8 cellular contexts compared by ENCODE assay signal in genomic region chr5:154754460-154755360, GRCh38. TPM values are rescaled to one million over a fixed set of nuclear protein-coding genes. Genes with fewer than 3 reads are reported as not detected.
DNase-seq lines count a peak whose midpoint lies in the region; ATAC-seq, FAIRE-seq and TF ChIP-seq lines count a peak whose summit lies in the region.

No MANE protein-coding gene starts in this region.

- H3K4me1 ChIP-seq in BE2C (peaks cover 14% of the 10 kb centered on the region), keratinocyte (ENCODE audit: control insufficient read depth, extremely low read depth, insufficient read depth, low read length) (peaks cover 28% of the 10 kb centered on the region)

- peak overlapping the region; percentile 70 for H3K4me2 ChIP-seq in keratinocyte (ENCODE audit: control insufficient read depth, extremely low read depth, insufficient read depth, low read depth, low read length)

- H2AFZ ChIP-seq in keratinocyte (ENCODE audit: control insufficient read depth, low read length): peak overlapping the region; percentile 61

- ATAC-seq in HG03378 (IDR thresholded peaks at IDR 0.05; ENCODE audit: unreplicated experiment): peak; percentile 88

- H3K9ac ChIP-seq in keratinocyte (ENCODE audit: control insufficient read depth, extremely low read depth, insufficient read depth, low read length): peak overlapping the region; percentile 97

- FAIRE-seq in keratinocyte (lab: Jason Lieb, UNC): no peak

- peak; percentile 78 for TF ChIP-seq POLR2A in GM19099 (IDR thresholded peaks at IDR 0.05; ENCODE audit: extremely low read depth, insufficient read length, low read depth)

- peaks cover 43% of the 10 kb centered on the region for H3K79me2 ChIP-seq in keratinocyte (ENCODE audit: control insufficient read depth, insufficient read depth, low read length)

- H3K36me3 ChIP-seq in BE2C: peaks cover 12% of the 10 kb centered on the region
- no peaks in the 10 kb centered on the region for H3K36me3 ChIP-seq in keratinocyte (ENCODE audit: control insufficient read depth in 2 of 2, extremely low read depth in 1 of 2, insufficient read depth in 2 of 2, low read length in 2 of 2)

- H3K9me3 ChIP-seq in BE2C (no peaks in the 10 kb centered on the region), keratinocyte (ENCODE audit: control insufficient read depth, low read depth, low read length) (no peaks in the 10 kb centered on the region)

- dilution Hi-C loops in keratinocyte (cut with MboI; ENCODE audit: extremely low pct_ligation_motif_present, low sequenced_read_pairs): no loop called here

- peaks cover 17% of the 10 kb centered on the region for H4K20me1 ChIP-seq in keratinocyte (ENCODE audit: control insufficient read depth, extremely low read depth, insufficient read depth, low read length)

- TF ChIP-seq CTCF in BE2C (IDR thresholded peaks at IDR 0.05; ENCODE audit: low read depth, low read length) (peak; percentile 44), keratinocyte (optimal IDR thresholded peaks at IDR 0.05 in 1 of 3, IDR thresholded peaks at IDR 0.05 in 1 of 3, conservative IDR thresholded peaks at IDR 0.05 in 1 of 3; ENCODE audit: extremely low read depth in 1 of 3, insufficient read depth in 2 of 3, low read length in 3 of 3) (peak; percentile 38 to 73 (median 42))

- DNase-seq in BE2C (peak; percentile 100), NCI-H446 (lab: John Stamatoyannopoulos, UW) (peak; percentile 93 to 98), cerebellar nuclear complex (lab: John Stamatoyannopoulos, UW) (peak; percentile 75 to 86), keratinocyte (ENCODE audit: low read depth, low spot score) (peak; percentile 88)
- peak; percentile 98 for DNase-seq in activated CD4-positive, CD25-positive, alpha-beta regulatory T cell treated with anti-CD3 and anti-CD28 coated beads, Interleukin-2, amount 50 U/mL, for 72 hours
- peak; percentile 98 to 99 (median 99) for DNase-seq in stimulated activated CD4-positive, alpha-beta T cell treated with anti-CD3 and anti-CD28 coated beads, Interleukin-12 subunit alpha, Interleukin-12 subunit beta, amount 100 ng/mL, for 48 hours (ENCODE audit: low read depth in 2 of 3, low spot score in 1 of 3)

- H3K27ac ChIP-seq in keratinocyte (ENCODE audit: control insufficient read depth, insufficient read depth, low read length): peak overlapping the region; percentile 96

- H3K4me3 ChIP-seq in BE2C (ENCODE audit: low read depth, low read length): peak overlapping the region; percentile 97
- H3K4me3 ChIP-seq in keratinocyte (ENCODE audit: control insufficient read depth in 2 of 3, extremely low read depth in 1 of 3, insufficient read depth in 2 of 3, low read depth in 1 of 3, low read length in 3 of 3): peak overlapping the region; percentile 72 to 94 (median 83)

- no peaks in the 10 kb centered on the region for H3K9me1 ChIP-seq in keratinocyte (ENCODE audit: control insufficient read depth, extremely low read depth, insufficient read depth, low read length)

- H3K27me3 ChIP-seq in BE2C: no peaks in the 10 kb centered on the region
- no peaks in the 10 kb centered on the region for H3K27me3 ChIP-seq in keratinocyte (ENCODE audit: control insufficient read depth, extremely low read depth, insufficient read depth, low read length)

RNA-seq across cellular contexts. Expression of gene LARP1, which starts 0.5 kb away (rescaled TPM):
- 265 TPM for polyA plus RNA-seq in BE2C (2012; ENCODE audit: insufficient read depth, insufficient read length, low read depth)
- polyA plus RNA-seq in keratinocyte: 39.3 to 139 TPM (median 65.6 TPM) in 3 replicates
- polyA plus RNA-seq in keratinocyte (2011; ENCODE audit: low read depth): 74.4 TPM
- 74.6 and 86.7 TPM in 2 replicates for polyA plus RNA-seq in keratinocyte (2011; cell fraction: cytosol; rRNA removed)
- polyA plus RNA-seq in keratinocyte (2011; cell fraction: nucleus; rRNA removed): 161 and 167 TPM in 2 replicates
- 51.1 and 105 TPM in 2 replicates for polyA plus RNA-seq in keratinocyte (2012; ENCODE audit: low replicate concordance)
- 74.0 to 207 TPM (median 113 TPM) in 3 replicates for polyA minus RNA-seq in keratinocyte
- polyA minus RNA-seq in keratinocyte (2011; cell fraction: cytosol; rRNA and poly(A)+ RNA removed): 70.0 TPM
- polyA minus RNA-seq in keratinocyte (2011; cell fraction: nucleus; rRNA and poly(A)+ RNA removed): 98.7 and 186 TPM in 2 replicates

Comparison
In these comparisons a context has a peak if more than half of its experiments do, and no peak if none do; other contexts are left out.
1. Peak in every context shown above with its lines: DNase-seq, ATAC-seq, H3K4me3 ChIP-seq and H3K27ac ChIP-seq.